ENCODE assay signal across 1 cellular context in the genomic region with DNA sequence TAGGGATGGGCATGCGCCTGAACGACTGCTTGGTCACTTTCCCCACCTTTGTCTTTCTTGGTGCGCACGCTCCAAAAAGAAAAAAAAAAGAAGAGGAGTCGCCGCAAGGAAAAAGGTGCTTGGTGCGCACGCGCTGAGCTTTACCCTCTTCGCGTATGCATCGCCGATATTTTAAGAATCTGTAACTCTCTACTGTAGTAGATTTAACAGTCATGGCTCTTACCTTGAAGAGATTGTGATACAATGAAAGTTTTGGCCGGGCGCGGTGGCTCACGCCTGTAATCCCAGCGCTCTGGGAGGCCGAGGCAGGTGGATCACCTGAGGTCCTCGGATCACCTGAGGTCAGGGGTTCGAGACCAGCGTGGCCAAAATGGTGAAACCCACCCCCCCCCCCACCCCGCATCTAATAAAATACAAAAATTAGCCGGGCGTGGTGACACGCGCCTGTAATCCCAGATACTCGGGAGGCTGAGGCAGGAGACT.
TF ChIP-seq lines count a peak whose summit lies in the region.

No MANE protein-coding gene starts in this region.

TF ChIP-seq in WTC11, 78 proteins besides CTCF, POLR2A, EP300 and RAD21 (continued from another document):
- TF ChIP-seq ARID4B (CRISPR knock-in tag; IDR thresholded peaks at IDR 0.05; ENCODE audit: borderline replicate concordance) = no peak
- TF ChIP-seq NR3C1 (CRISPR knock-in tag; conservative IDR thresholded peaks at IDR 0.05; ENCODE audit: low read depth) = no peak
- TF ChIP-seq ESRRA (CRISPR knock-in tag; IDR thresholded peaks at IDR 0.05; ENCODE audit: borderline replicate concordance) = no peak
- TF ChIP-seq USF1 (CRISPR knock-in tag; IDR thresholded peaks at IDR 0.05) = peak; percentile 17; the same call in 1 of the 2 replicates
- no peak for TF ChIP-seq GRHL2 (CRISPR knock-in tag; IDR thresholded peaks at IDR 0.05; ENCODE audit: insufficient replicate concordance, severe bottlenecking)
- no peak for TF ChIP-seq NFYB (CRISPR knock-in tag; conservative IDR thresholded peaks at IDR 0.05; ENCODE audit: low read depth)
- no peak for TF ChIP-seq KAT7 (CRISPR knock-in tag; IDR thresholded peaks at IDR 0.05; ENCODE audit: borderline replicate concordance)
- peak; percentile 71; the same call in 1 of the 2 replicates for TF ChIP-seq MAX (CRISPR knock-in tag; IDR thresholded peaks at IDR 0.05)
- TF ChIP-seq FOXJ3 (CRISPR knock-in tag; IDR thresholded peaks at IDR 0.05; ENCODE audit: borderline replicate concordance) = no peak
TF ChIP-seq in WTC11: peak in this region for 3.
